ENCODE assay signal across 9 cellular contexts in the genomic region with DNA sequence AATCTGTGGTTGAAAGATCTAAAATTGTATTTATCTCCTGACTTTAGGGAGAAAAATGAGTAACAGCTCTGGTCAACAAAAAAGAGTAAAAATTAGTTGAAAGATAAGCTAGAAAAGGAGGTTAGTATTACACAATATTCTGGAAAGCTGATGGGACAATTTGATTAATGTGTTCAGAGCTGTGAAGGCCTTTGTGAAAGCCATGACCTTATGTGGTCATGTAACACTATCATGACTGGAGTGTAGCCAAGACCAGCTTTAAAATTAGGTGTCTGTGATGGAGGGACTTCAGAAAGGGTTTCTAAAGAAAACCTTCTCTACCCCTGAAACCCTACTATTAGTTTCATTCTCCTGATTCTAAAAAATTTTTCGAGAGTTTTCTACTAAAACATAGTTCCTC.
A peak's percentile ranks its signal among the peaks of the same experiment; 100 is the strongest.
DNase-seq lines count a peak whose midpoint lies in the region; ATAC-seq lines count a peak whose summit lies in the region.
"Had no signal": no experiment of that assay in that cellular context is flagged by ENCODE, and none has a peak within 500 bp of the region (broad histone marks: within the 10 kb centered on the region; RNA-seq: fewer than 3 reads in every experiment).

No MANE protein-coding gene starts in this region.

- H3K36me3 Mint-ChIP-seq in T-helper 2 cell treated with Interferon-gamma antibody and Interleukin-4, amounts not matched to agents 5 μg/mL and 100 μg/mL, for 36 hours (ENCODE audit: low read depth) = peaks cover 1% of the 10 kb centered on the region

- H3K9me3 Mint-ChIP-seq in T-helper 2 cell treated with Interferon-gamma antibody and Interleukin-4, amounts not matched to agents 5 μg/mL and 100 μg/mL, for 36 hours = no peaks in the 10 kb centered on the region

- DNase-seq in NCI-H2029 treated with DMSO at 0.1 percent for 48 hours (lab: John Stamatoyannopoulos, UW) (peak; percentile 28), NCI-H2029 (lab: John Stamatoyannopoulos, UW) (no peak), M059J (ENCODE audit: low read depth) (peak; percentile 56), myocyte (ENCODE audit: low read depth) (peak; percentile 68), LoVo (ENCODE audit: low spot score) (no peak), NCI-H1436 (lab: John Stamatoyannopoulos, UW) (no peak)
- no peak for DNase-seq in T-helper 2 cell treated with Interferon-gamma antibody and Interleukin-4, amounts not matched to agents 5 μg/mL and 100 μg/mL, for 36 hours (ENCODE audit: low spot score)

- no peak overlapping the region for H3K27ac Mint-ChIP-seq in T-helper 2 cell treated with Interferon-gamma antibody and Interleukin-4, amounts not matched to agents 5 μg/mL and 100 μg/mL, for 36 hours

- H3K4me3 Mint-ChIP-seq in T-helper 2 cell treated with Interferon-gamma antibody and Interleukin-4, amounts not matched to agents 5 μg/mL and 100 μg/mL, for 36 hours = no peak overlapping the region

- H3K4me1 Mint-ChIP-seq in T-helper 2 cell treated with Interferon-gamma antibody and Interleukin-4, amounts not matched to agents 5 μg/mL and 100 μg/mL, for 36 hours (ENCODE audit: low read depth) = peaks cover 10% of the 10 kb centered on the region

- H3K27me3 Mint-ChIP-seq in T-helper 2 cell treated with Interferon-gamma antibody and Interleukin-4, amounts not matched to agents 5 μg/mL and 100 μg/mL, for 36 hours (ENCODE audit: low read depth) = peaks cover 23% of the 10 kb centered on the region

- ATAC-seq in HG02642 (IDR thresholded peaks at IDR 0.05; ENCODE audit: poor library complexity, unreplicated experiment) = peak; percentile 88
- ATAC-seq: A549 had no signal

Comparison
In these comparisons a context has a peak if more than half of its experiments do, and no peak if none do; other contexts are left out.
1. DNase-seq: peak in NCI-H2029 treated with DMSO at 0.1 percent for 48 hours (single experiment), M059J (single experiment) and myocyte (single experiment); none in NCI-H2029 (single experiment), T-helper 2 cell treated with Interferon-gamma antibody and Interleukin-4, amounts not matched to agents 5 μg/mL and 100 μg/mL, for 36 hours (single experiment), LoVo (single experiment) and NCI-H1436 (single experiment).